ENCODE assay signal across 18 cellular contexts in the genomic region with DNA sequence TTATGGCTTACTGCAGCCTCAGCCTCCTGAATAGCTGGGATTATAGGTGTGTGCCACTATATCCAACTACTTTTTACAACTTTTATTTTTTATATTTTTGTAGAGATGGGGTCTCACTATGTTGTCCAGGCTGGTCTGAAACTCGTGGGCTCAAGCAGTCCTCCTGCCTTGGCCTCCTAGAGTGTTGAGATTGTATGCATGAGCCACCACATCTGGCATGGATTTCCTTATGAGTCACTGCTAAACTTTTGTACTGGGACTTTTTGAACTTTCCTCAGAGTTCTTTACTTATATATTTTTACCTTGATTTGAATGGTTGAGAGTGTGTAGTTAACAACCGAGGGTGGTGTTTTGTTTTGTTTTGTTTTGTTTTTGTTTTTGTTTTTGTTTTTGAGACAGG. TPM values are rescaled to one million over a fixed set of nuclear protein-coding genes. Genes with fewer than 3 reads are reported as not detected.
DNase-seq lines count a peak whose midpoint lies in the region; ATAC-seq and TF ChIP-seq lines count a peak whose summit lies in the region.
"Had no signal": no experiment of that assay in that cellular context is flagged by ENCODE, and none has a peak within 500 bp of the region (broad histone marks: within the 10 kb centered on the region; RNA-seq: fewer than 3 reads in every experiment).

No MANE protein-coding gene starts in this region.

- H4K12ac ChIP-seq in trophoblast cell (ENCODE audit: low read depth, low read length) = no peak overlapping the region

- no peak overlapping the region for H3K18ac ChIP-seq in trophoblast cell (ENCODE audit: low read length)

- H3K4me3 ChIP-seq in epithelial cell of esophagus (ENCODE audit: low read length) (no peak overlapping the region), trophoblast cell (ENCODE audit: low read depth, low read length) (no peak overlapping the region), coronary artery (no peak overlapping the region)
- H3K4me3 ChIP-seq: cardiac muscle cell, GM12878, ovary, PC-9, stomach had no signal

- H2BK12ac ChIP-seq in trophoblast cell (ENCODE audit: low read length) = no peak overlapping the region

- no peak overlapping the region for H3K4me3 Mint-ChIP-seq in osteocyte (ENCODE audit: unreplicated experiment)
- H3K4me3 Mint-ChIP-seq: activated CD8-positive, alpha-beta T cell treated with anti-CD3 and anti-CD28 coated beads for 36 hours had no signal

- no peak overlapping the region for H2AFZ ChIP-seq in trophoblast cell (ENCODE audit: insufficient read depth, low read length, poor library complexity)
- H2AFZ ChIP-seq: PC-9 had no signal

- no peak overlapping the region for H3K4ac ChIP-seq in trophoblast cell (ENCODE audit: low read depth, low read length)

- no peak overlapping the region for H3K23ac ChIP-seq in trophoblast cell (ENCODE audit: low read length)

- no peaks in the 10 kb centered on the region for H3K27me3 ChIP-seq in trophoblast cell (ENCODE audit: insufficient read depth, low read length)
- H3K27me3 ChIP-seq: cardiac muscle cell, ovary, stomach had no signal

- peak; percentile 69 for DNase-seq in ELR (ENCODE audit: low read depth)
- peak; percentile 37 for DNase-seq in RKO (ENCODE audit: low spot score)
- peak; percentile 72 for DNase-seq in epithelial cell of esophagus (ENCODE audit: low read depth)
- peak; percentile 31 to 73 for DNase-seq in trophoblast cell
- DNase-seq in coronary artery (ENCODE audit: low spot score) = no peak
- DNase-seq in osteocyte (ENCODE audit: extremely low spot score, unreplicated experiment) = no peak
- DNase-seq: activated CD8-positive, alpha-beta T cell treated with anti-CD3 and anti-CD28 coated beads for 36 hours; left cardiac atrium; NCI-H1930; NCI-H526; ovary; PC-9; SK-N-SH; stomach had no signal

- H3K14ac ChIP-seq in trophoblast cell (ENCODE audit: low read length) = no peak overlapping the region

- H3K4me1 ChIP-seq in trophoblast cell (ENCODE audit: control insufficient read depth in 1 of 2, insufficient read depth in 2 of 2, low read length in 2 of 2) = peaks cover 0 to 12% of the 10 kb centered on the region in 2 experiments

- H3K9me3 Mint-ChIP-seq in osteocyte (ENCODE audit: unreplicated experiment) = no peaks in the 10 kb centered on the region

- H3K79me1 ChIP-seq in trophoblast cell (ENCODE audit: low read length) = no peaks in the 10 kb centered on the region

- no peak overlapping the region for H2AK5ac ChIP-seq in trophoblast cell (ENCODE audit: low read length)

- H4K91ac ChIP-seq in trophoblast cell (ENCODE audit: low read depth, low read length) = no peak overlapping the region

- H3K36me3 Mint-ChIP-seq in osteocyte (ENCODE audit: unreplicated experiment) = peaks cover 33% of the 10 kb centered on the region

- no peak for ATAC-seq in HG03108 (IDR thresholded peaks at IDR 0.05; ENCODE audit: unreplicated experiment)
- ATAC-seq in GM21526 (IDR thresholded peaks at IDR 0.05; ENCODE audit: low FRiP score, unreplicated experiment) = no peak
- ATAC-seq: activated CD8-positive, alpha-beta T cell treated with anti-CD3 and anti-CD28 coated beads for 36 hours; GM12878; left cardiac atrium had no signal

- H3K27ac ChIP-seq in trophoblast cell (ENCODE audit: low read depth, low read length) = no peak overlapping the region
- no peak overlapping the region for H3K27ac ChIP-seq in coronary artery
- H3K27ac ChIP-seq: cardiac muscle cell, ovary, PC-9, stomach had no signal

- no peaks in the 10 kb centered on the region for H3K27me3 Mint-ChIP-seq in osteocyte (ENCODE audit: unreplicated experiment)
- H3K27me3 Mint-ChIP-seq: activated CD8-positive, alpha-beta T cell treated with anti-CD3 and anti-CD28 coated beads for 36 hours had no signal

- H2BK120ac ChIP-seq in trophoblast cell (ENCODE audit: insufficient read depth, low read length, poor library complexity) = no peak overlapping the region

- H2BK5ac ChIP-seq in trophoblast cell (ENCODE audit: low read depth, low read length, poor library complexity) = no peak overlapping the region

- H3K4me2 ChIP-seq in trophoblast cell (ENCODE audit: low read length) = no peak overlapping the region
- H3K4me2 ChIP-seq: PC-9, SK-N-SH had no signal

- WGBS in trophoblast cell (ENCODE audit: extremely low coverage, insufficient coverage, insufficient read length) = 100% methylated on average over 1 of the region's 2 CpGs

- no peak overlapping the region for H3K27ac Mint-ChIP-seq in osteocyte (ENCODE audit: unreplicated experiment)
- H3K27ac Mint-ChIP-seq: activated CD8-positive, alpha-beta T cell treated with anti-CD3 and anti-CD28 coated beads for 36 hours had no signal

- no peaks in the 10 kb centered on the region for H3K79me2 ChIP-seq in trophoblast cell (ENCODE audit: control insufficient read depth, insufficient read depth, low read length, poor library complexity)

- no peak overlapping the region for H4K8ac ChIP-seq in trophoblast cell (ENCODE audit: low read depth, low read length)

- H3K9ac ChIP-seq in trophoblast cell (ENCODE audit: low read length) = no peak overlapping the region
- H3K9ac ChIP-seq: SK-N-SH had no signal

- no peaks in the 10 kb centered on the region for H3K9me3 ChIP-seq in trophoblast cell (ENCODE audit: insufficient read depth, low read depth, low read length)
- H3K9me3 ChIP-seq: ovary, SK-N-SH had no signal

- H3K4me1 Mint-ChIP-seq in osteocyte (ENCODE audit: unreplicated experiment) = peaks cover 6% of the 10 kb centered on the region

- H3K36me3 ChIP-seq in trophoblast cell (ENCODE audit: control insufficient read depth in 1 of 2, insufficient read depth in 2 of 2, low read length in 2 of 2) = peaks cover 4 to 7% of the 10 kb centered on the region in 2 experiments
- H3K36me3 ChIP-seq: ovary had no signal

- TF ChIP-seq CTCF in epithelial cell of esophagus (IDR thresholded peaks at IDR 0.05; ENCODE audit: insufficient read depth, low read depth, low read length, missing control alignments) (no peak), coronary artery (IDR thresholded peaks at IDR 0.05) (no peak), osteocyte (IDR thresholded peaks at IDR 0.05) (no peak)

RNA-seq across cellular contexts. Expression of gene DNAJC3, which starts 33.4 kb away (rescaled TPM):
- polyA plus RNA-seq in trophoblast cell (2013) = 103 and 108 TPM in 2 replicates
- 45.9 and 47.8 TPM in 2 replicates for total RNA-seq in osteocyte

Comparison
In these comparisons a context has a peak if more than half of its experiments do, and no peak if none do; other contexts are left out.
1. DNase-seq: peak in ELR (single experiment), RKO (single experiment), epithelial cell of esophagus (single experiment) and trophoblast cell (2 of 2); none in coronary artery (single experiment) and osteocyte (single experiment).